10 cellular contexts compared by ENCODE assay signal in the genomic region with DNA sequence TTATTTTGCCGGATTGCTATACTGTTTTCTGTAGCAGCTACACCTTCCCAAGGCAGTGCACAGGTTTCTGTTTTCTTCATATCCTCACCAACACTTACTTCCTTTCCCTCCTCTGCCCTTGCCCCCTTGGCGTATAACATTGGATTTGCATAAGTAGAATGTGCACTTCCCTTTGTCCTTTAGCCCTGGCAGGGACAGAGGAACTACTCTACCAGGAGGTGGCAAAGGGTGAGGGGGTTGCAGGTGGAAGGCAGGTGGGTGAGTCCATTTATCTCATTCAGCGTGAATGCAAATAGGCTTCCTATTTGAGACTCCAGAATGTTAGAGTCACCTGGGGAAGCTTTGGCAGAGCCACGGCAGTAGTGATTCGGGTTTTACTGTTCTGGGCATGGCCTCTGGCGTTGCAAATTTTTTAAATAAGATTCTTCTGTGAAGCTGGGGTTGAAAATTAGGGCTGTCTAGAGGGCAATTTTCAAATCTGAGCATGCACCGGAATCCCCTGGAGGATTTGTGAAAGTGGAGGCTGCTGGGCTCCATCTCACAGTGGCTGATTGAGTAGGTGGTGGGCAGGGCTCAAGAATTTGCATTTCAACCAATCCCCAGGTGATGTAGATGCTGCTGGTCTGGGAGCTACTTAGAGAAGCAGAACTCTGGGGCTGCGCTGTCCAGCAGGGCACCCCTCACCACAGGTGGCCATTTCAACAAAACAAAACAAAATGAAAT.
DNase-seq lines count a peak whose midpoint lies in the region; ATAC-seq and TF ChIP-seq lines count a peak whose summit lies in the region.
"Had no signal": no experiment of that assay in that cellular context is flagged by ENCODE, and none has a peak within 500 bp of the region (broad histone marks: within the 10 kb centered on the region; RNA-seq: fewer than 3 reads in every experiment).

No MANE protein-coding gene starts in this region.

- no peaks in the 10 kb centered on the region for H3K9me3 Mint-ChIP-seq in memory B cell
- H3K9me3 Mint-ChIP-seq: activated naive CD8-positive, alpha-beta T cell treated with anti-CD3 and anti-CD28 coated beads, Interleukin-2, amount 10 ng/mL, durations not matched to agents 7 days and 5 days had no signal

- 47 to 50% methylated on average over 2 to 7 of the region's 8 CpGs for WGBS in gastroesophageal sphincter (ENCODE audit: low coverage in 1 of 2), 2 donors
- 42 to 43% methylated on average over 8 of the region's 8 CpGs for WGBS in GM23248 (ENCODE audit: low coverage in 1 of 2, low lambda C conversion rate in 2 of 2, missing lambda C conversion rate in 2 of 2), 2 experiments

- H3K4me3 ChIP-seq in H7 (ENCODE audit: insufficient read depth, low read depth, low read length) = no peak overlapping the region
- no peak overlapping the region for H3K4me3 ChIP-seq in gastroesophageal sphincter
- H3K4me3 ChIP-seq in GM23248 = no peak overlapping the region

- H3K27me3 ChIP-seq in H7 (ENCODE audit: control insufficient read depth, insufficient read depth, low read length) (no peaks in the 10 kb centered on the region), gastroesophageal sphincter (peaks cover 68% of the 10 kb centered on the region), GM23248 (replicated peaks; ENCODE audit: insufficient read depth) (peaks cover 3% of the 10 kb centered on the region)

- no peak overlapping the region for H2AFZ ChIP-seq in GM23248

- H3K4me3 Mint-ChIP-seq in memory B cell = peak overlapping the region; percentile 62
- H3K4me3 Mint-ChIP-seq: activated naive CD8-positive, alpha-beta T cell treated with anti-CD3 and anti-CD28 coated beads, Interleukin-2, amount 10 ng/mL, durations not matched to agents 7 days and 5 days had no signal

- H3K9me3 ChIP-seq in gastroesophageal sphincter (no peaks in the 10 kb centered on the region), GM23248 (ENCODE audit: low read depth) (no peaks in the 10 kb centered on the region)

- H3K4me2 ChIP-seq in GM23248 (ENCODE audit: unreplicated experiment) = no peak overlapping the region

- H3K36me3 Mint-ChIP-seq in memory B cell = peaks cover 27% of the 10 kb centered on the region
- H3K36me3 Mint-ChIP-seq: activated naive CD8-positive, alpha-beta T cell treated with anti-CD3 and anti-CD28 coated beads, Interleukin-2, amount 10 ng/mL, durations not matched to agents 7 days and 5 days had no signal

- DNase-seq in H7 = peak; percentile 80
- DNase-seq in memory B cell (ENCODE audit: low spot score in 2 of 2) = peak; percentile 32 to 53
- no peak for DNase-seq in kidney glomerular epithelial cell (lab: John Stamatoyannopoulos, UW)
- no peak for DNase-seq in GM23248
- DNase-seq: activated naive CD8-positive, alpha-beta T cell treated with anti-CD3 and anti-CD28 coated beads, Interleukin-2, amount 10 ng/mL, durations not matched to agents 7 days and 5 days; stimulated activated CD4-positive, alpha-beta T cell treated with anti-CD3 and anti-CD28 coated beads, Interleukin-4, amount 100 ng/mL, for 24 hours had no signal

- TF ChIP-seq POLR2A in gastroesophageal sphincter (IDR thresholded peaks at IDR 0.05) = no peak

- H3F3A ChIP-seq in GM23248 (ENCODE audit: insufficient read depth) = no peaks in the 10 kb centered on the region

- H3K4me1 ChIP-seq in gastroesophageal sphincter = peaks cover 0 to 4% (median 0%) of the 10 kb centered on the region in 3 donors
- H3K4me1 ChIP-seq in GM23248 (ENCODE audit: insufficient read depth) = no peaks in the 10 kb centered on the region

- peak; percentile 72 for ATAC-seq in GM19035 (IDR thresholded peaks at IDR 0.05; ENCODE audit: unreplicated experiment)
- ATAC-seq in HG03469 (IDR thresholded peaks at IDR 0.05; ENCODE audit: unreplicated experiment) = peak; percentile 60
- peak; percentile 78 for ATAC-seq in memory B cell (ENCODE audit: low read depth)
- ATAC-seq in gastroesophageal sphincter = no peak
- no peak for ATAC-seq in GM18519 (IDR thresholded peaks at IDR 0.05; ENCODE audit: low FRiP score, unreplicated experiment)

- in situ Hi-C loops in GM23248 (cut with MboI) = loop anchor here (10.0 kb wide), 1 partner anchor 499 kb away; no protein-coding TSS in a partner anchor

- no peaks in the 10 kb centered on the region for H3K9me2 ChIP-seq in GM23248 (ENCODE audit: insufficient read depth)

- H3K36me3 ChIP-seq in H7 (replicated peaks; ENCODE audit: control insufficient read depth, insufficient read depth, low read length) = no peaks in the 10 kb centered on the region
- no peaks in the 10 kb centered on the region for H3K36me3 ChIP-seq in gastroesophageal sphincter
- no peaks in the 10 kb centered on the region for H3K36me3 ChIP-seq in GM23248 (ENCODE audit: low read depth)

- H3K9ac ChIP-seq in GM23248 = no peak overlapping the region

- peak overlapping the region; percentile 92 for H3K27ac Mint-ChIP-seq in memory B cell
- H3K27ac Mint-ChIP-seq: activated naive CD8-positive, alpha-beta T cell treated with anti-CD3 and anti-CD28 coated beads, Interleukin-2, amount 10 ng/mL, durations not matched to agents 7 days and 5 days had no signal

- TF ChIP-seq EP300 in gastroesophageal sphincter (IDR thresholded peaks at IDR 0.05) = no peak

- no peaks in the 10 kb centered on the region for H3K27me3 Mint-ChIP-seq in memory B cell
- H3K27me3 Mint-ChIP-seq: activated naive CD8-positive, alpha-beta T cell treated with anti-CD3 and anti-CD28 coated beads, Interleukin-2, amount 10 ng/mL, durations not matched to agents 7 days and 5 days had no signal

- no peaks in the 10 kb centered on the region for H4K20me1 ChIP-seq in GM23248 (ENCODE audit: insufficient read depth)

- no peaks in the 10 kb centered on the region for H3K79me2 ChIP-seq in GM23248 (ENCODE audit: insufficient read depth)

- TF ChIP-seq CTCF in gastroesophageal sphincter (IDR thresholded peaks at IDR 0.05) = no peak

- H3K4me1 Mint-ChIP-seq in memory B cell = peaks cover 56% of the 10 kb centered on the region

- H3K27ac ChIP-seq in gastroesophageal sphincter (no peak overlapping the region), GM23248 (no peak overlapping the region)

Comparison
In these comparisons a context has a peak if more than half of its experiments do, and no peak if none do; other contexts are left out.
1. ATAC-seq: peak in GM19035 (single experiment), HG03469 (single experiment) and memory B cell (single experiment); none in gastroesophageal sphincter (single experiment) and GM18519 (single experiment).
2. DNase-seq: peak in H7 (single experiment) and memory B cell (2 of 2); none in kidney glomerular epithelial cell (single experiment) and GM23248 (single experiment).